Comparison of ENCODE assay signal across 8 cellular contexts in genomic region chr11:1772270-1773130, GRCh38. TPM values are rescaled to one million over a fixed set of nuclear protein-coding genes. Genes with fewer than 3 reads are reported as not detected.
DNase-seq lines count a peak whose midpoint lies in the region; ATAC-seq lines count a peak whose summit lies in the region.

No MANE protein-coding gene starts in this region.

- DNase-seq in ELF-1 (ENCODE audit: low read depth, low spot score) = peak; percentile 75
- DNase-seq in NCI-H69 (lab: John Stamatoyannopoulos, UW) = peak; percentile 87
- DNase-seq in activated T-cell treated with anti-CD3 and anti-CD28 coated beads for 4 hours = peak; percentile 44
- DNase-seq in fibroblast of gingiva (ENCODE audit: low read depth) = peak; percentile 86
- peak; percentile 27 to 39 for DNase-seq in trophoblast cell
- DNase-seq in cerebellum (ENCODE audit: low spot score) = no peak

- H4K91ac ChIP-seq in trophoblast cell (ENCODE audit: low read depth, low read length) = no peak overlapping the region

- no peak overlapping the region for H2BK5ac ChIP-seq in trophoblast cell (ENCODE audit: low read depth, low read length, poor library complexity)

- H3K4me2 ChIP-seq in trophoblast cell (ENCODE audit: low read length) = peak overlapping the region; percentile 12

- peaks cover 7% of the 10 kb centered on the region for H3K9me3 ChIP-seq in trophoblast cell (ENCODE audit: insufficient read depth, low read depth, low read length)

- ATAC-seq in HG02840 (IDR thresholded peaks at IDR 0.05; ENCODE audit: low FRiP score, unreplicated experiment) (no peak), GM18909 (IDR thresholded peaks at IDR 0.05; ENCODE audit: poor library complexity, unreplicated experiment) (no peak)

- no peaks in the 10 kb centered on the region for H3K79me2 ChIP-seq in trophoblast cell (ENCODE audit: control insufficient read depth, insufficient read depth, low read length, poor library complexity)

- no peaks in the 10 kb centered on the region for H3K27me3 ChIP-seq in trophoblast cell (ENCODE audit: insufficient read depth, low read length)

- WGBS in trophoblast cell (ENCODE audit: extremely low coverage, insufficient coverage, insufficient read length) = no CpG with 5 or more reads among the region's 15 CpGs

- no peak overlapping the region for H3K14ac ChIP-seq in trophoblast cell (ENCODE audit: low read length)

- H4K8ac ChIP-seq in trophoblast cell (ENCODE audit: low read depth, low read length) = peak overlapping the region; percentile 35

- no peak overlapping the region for H3K4me3 ChIP-seq in trophoblast cell (ENCODE audit: low read depth, low read length)

- H3K18ac ChIP-seq in trophoblast cell (ENCODE audit: low read length) = no peak overlapping the region

- H3K36me3 ChIP-seq in trophoblast cell (ENCODE audit: control insufficient read depth in 1 of 2, insufficient read depth in 2 of 2, low read length in 2 of 2) = no peaks in the 10 kb centered on the region

- H2BK120ac ChIP-seq in trophoblast cell (ENCODE audit: insufficient read depth, low read length, poor library complexity) = no peak overlapping the region

- no peak overlapping the region for H2BK12ac ChIP-seq in trophoblast cell (ENCODE audit: low read length)

- H3K9ac ChIP-seq in trophoblast cell (ENCODE audit: low read length) = no peak overlapping the region

- H3K4me1 ChIP-seq in trophoblast cell (ENCODE audit: control insufficient read depth in 1 of 2, insufficient read depth in 2 of 2, low read length in 2 of 2) = peaks cover 0 to 2% of the 10 kb centered on the region in 2 experiments

- H2AK5ac ChIP-seq in trophoblast cell (ENCODE audit: low read length) = no peak overlapping the region

- no peak overlapping the region for H3K27ac ChIP-seq in trophoblast cell (ENCODE audit: low read depth, low read length)

- H4K12ac ChIP-seq in trophoblast cell (ENCODE audit: low read depth, low read length) = no peak overlapping the region

- peaks cover 2% of the 10 kb centered on the region for H3K79me1 ChIP-seq in trophoblast cell (ENCODE audit: low read length)

- no peak overlapping the region for H3K4ac ChIP-seq in trophoblast cell (ENCODE audit: low read depth, low read length)

- no peak overlapping the region for H2AFZ ChIP-seq in trophoblast cell (ENCODE audit: insufficient read depth, low read length, poor library complexity)

- no peak overlapping the region for H3K23ac ChIP-seq in trophoblast cell (ENCODE audit: low read length)

RNA-seq across cellular contexts. Expression of gene CTSD, which starts 8.8 kb away (rescaled TPM):
- polyA plus RNA-seq in trophoblast cell (2013) = 141 and 149 TPM in 2 replicates
- total RNA-seq in cerebellum = 24.1 TPM

RNA-seq across cellular contexts. Expression of gene IFITM10, which starts 22.1 kb away (rescaled TPM):
- 1.0 and 1.3 TPM in 2 replicates for polyA plus RNA-seq in trophoblast cell (2013)
- total RNA-seq in cerebellum = 4.5 TPM
